In the genomic region with DNA sequence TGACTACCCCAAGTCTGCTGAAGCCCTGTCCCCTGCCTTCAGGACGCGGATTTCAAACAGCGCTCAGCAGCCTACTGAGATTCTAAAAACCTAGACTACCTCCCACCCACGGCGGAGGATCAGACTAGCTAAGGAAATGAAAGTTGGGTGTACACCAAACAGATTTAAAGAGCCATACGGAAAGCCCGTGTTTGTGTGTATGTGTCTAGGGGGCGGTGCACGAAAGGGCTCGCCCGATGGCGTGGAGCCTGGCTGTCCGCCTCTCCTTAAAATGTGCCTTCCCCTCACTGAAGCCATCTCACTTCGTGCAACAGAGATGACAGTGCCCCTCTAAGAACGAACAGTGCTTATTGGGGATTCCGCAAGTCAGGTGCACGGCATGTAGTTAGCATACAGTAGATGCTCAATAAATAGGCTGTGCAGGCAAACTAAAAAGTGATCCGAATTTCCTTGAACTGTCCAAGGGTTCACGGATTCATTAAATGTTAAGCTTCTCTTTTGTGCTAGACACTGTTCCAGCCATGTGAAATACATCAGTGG, we compare ENCODE assay signal across 8 cellular contexts. TPM values are rescaled to one million over a fixed set of nuclear protein-coding genes. Genes with fewer than 3 reads are reported as not detected.
DNase-seq lines count a peak whose midpoint lies in the region; ATAC-seq, FAIRE-seq and TF ChIP-seq lines count a peak whose summit lies in the region.

No MANE protein-coding gene starts in this region.

- peaks cover under 1 to 8% (median 3%) of the 10 kb centered on the region in 3 donors for H3K27me3 Mint-ChIP-seq in naive B cell

- H3K4me1 Mint-ChIP-seq in naive B cell = peaks cover 43 to 60% (median 55%) of the 10 kb centered on the region in 3 donors

- no peak for TF ChIP-seq CTCF in coronary artery (IDR thresholded peaks at IDR 0.05)

- H3K9me3 Mint-ChIP-seq in naive B cell = peaks cover 0 to 3% (median 0%) of the 10 kb centered on the region in 7 donors

- DNase-seq in GM12891 (ENCODE audit: insufficient read length, low spot score) (no peak), RKO (ENCODE audit: low spot score) (peak; percentile 47), coronary artery (ENCODE audit: low spot score) (no peak), naive B cell (no peak), inferior parietal cortex (ENCODE audit: extremely low spot score) (no peak)

- TF ChIP-seq POLR2A in GM12891 (IDR thresholded peaks at IDR 0.05; ENCODE audit: low read depth, low read length) = no peak

- peak overlapping the region; percentile 83 for H3K4me3 ChIP-seq in coronary artery

- H3K4me3 Mint-ChIP-seq in naive B cell = peak overlapping the region; percentile 90 to 100 (median 99)

- H3K27ac ChIP-seq in coronary artery = peak overlapping the region; percentile 79 to 99

- H3K36me3 Mint-ChIP-seq in naive B cell = peaks cover 0 to 7% of the 10 kb centered on the region in 2 donors

- no peak for FAIRE-seq in GM12891 (lab: Jason Lieb, UNC)

- no peak for ATAC-seq in naive B cell (ENCODE audit: low read depth in 2 of 2)
- no peak for ATAC-seq in HG03175 (IDR thresholded peaks at IDR 0.05; ENCODE audit: unreplicated experiment)
- no peak for ATAC-seq in GM18861 (IDR thresholded peaks at IDR 0.05; ENCODE audit: unreplicated experiment)
- no peak for ATAC-seq in HG03457 (IDR thresholded peaks at IDR 0.05; ENCODE audit: unreplicated experiment)

- H3K27ac Mint-ChIP-seq in naive B cell = peak overlapping the region in 5 of 6 donors; percentile 17 to 98 (median 92)

TF ChIP-seq in GM12891, 5 proteins besides CTCF, POLR2A, EP300 and RAD21:
- TF ChIP-seq SPI1 (IDR thresholded peaks at IDR 0.05; ENCODE audit: low read depth, low read length) = peak; percentile 44; the same call in 1 of the 2 replicates
- no peak for TF ChIP-seq PAX5 (IDR thresholded peaks at IDR 0.05; ENCODE audit: insufficient read depth, low read length, severe bottlenecking)
- peak; percentile 8; the same call in 1 of the 2 replicates for TF ChIP-seq POU2F2 (IDR thresholded peaks at IDR 0.05; ENCODE audit: low read depth, low read length)
TF ChIP-seq in GM12891: peak in this region for 2.

RNA-seq across cellular contexts. Expression of a gene that starts 0.6 kb away (rescaled TPM):
- 5.9 TPM for polyA plus RNA-seq in GM12891 (2012; ENCODE audit: low read depth, missing spikeins)
- polyA plus RNA-seq in naive B cell (ENCODE audit: low read depth in 6 of 6) = 10 to 100 TPM in 5 of 6 donors, 1 to 10 TPM in 1; 9.3 to 15.3 (median 12.0) TPM

RNA-seq across cellular contexts. Expression of a gene that starts 14.1 kb away (rescaled TPM):
- 0.68 TPM for polyA plus RNA-seq in GM12891 (2012; ENCODE audit: low read depth, missing spikeins)
- not detected for polyA plus RNA-seq in naive B cell (ENCODE audit: low read depth in 6 of 6)

RNA-seq across cellular contexts. Expression of a gene that starts 21.3 kb away (rescaled TPM):
- polyA plus RNA-seq in GM12891 (2012; ENCODE audit: low read depth, missing spikeins) = 24.1 TPM
- 10 to 100 TPM in 1 of 6 donors, 1 to 10 TPM in 5; 2.7 to 12.9 (median 6.9) TPM for polyA plus RNA-seq in naive B cell (ENCODE audit: low read depth in 6 of 6)

RNA-seq across cellular contexts. Expression of a gene that starts 30.5 kb away (rescaled TPM):
- 29.5 TPM for polyA plus RNA-seq in GM12891 (2012; ENCODE audit: low read depth, missing spikeins)
- 10 to 100 TPM in 4 of 6 donors, 1 to 10 TPM in 2; 7.0 to 13.5 (median 11.3) TPM for polyA plus RNA-seq in naive B cell (ENCODE audit: low read depth in 6 of 6)

RNA-seq across cellular contexts. Expression of a gene that starts 32.2 kb away (rescaled TPM):
- 13.9 TPM for polyA plus RNA-seq in GM12891 (2012; ENCODE audit: low read depth, missing spikeins)
- 10 to 100 TPM; 22.3 to 40.0 (median 32.1) TPM for polyA plus RNA-seq in naive B cell (ENCODE audit: low read depth in 6 of 6)
